In genomic region chr20:53595018-53595378, GRCh38 we compare ENCODE assay signal across 1 cellular context.
TF ChIP-seq lines count a peak whose summit lies in the region.

No MANE protein-coding gene starts in this region.

TF ChIP-seq in IMR-90, 13 proteins besides CTCF, POLR2A, EP300 and RAD21 (continued from another document):
- TF ChIP-seq, protein P1, sequence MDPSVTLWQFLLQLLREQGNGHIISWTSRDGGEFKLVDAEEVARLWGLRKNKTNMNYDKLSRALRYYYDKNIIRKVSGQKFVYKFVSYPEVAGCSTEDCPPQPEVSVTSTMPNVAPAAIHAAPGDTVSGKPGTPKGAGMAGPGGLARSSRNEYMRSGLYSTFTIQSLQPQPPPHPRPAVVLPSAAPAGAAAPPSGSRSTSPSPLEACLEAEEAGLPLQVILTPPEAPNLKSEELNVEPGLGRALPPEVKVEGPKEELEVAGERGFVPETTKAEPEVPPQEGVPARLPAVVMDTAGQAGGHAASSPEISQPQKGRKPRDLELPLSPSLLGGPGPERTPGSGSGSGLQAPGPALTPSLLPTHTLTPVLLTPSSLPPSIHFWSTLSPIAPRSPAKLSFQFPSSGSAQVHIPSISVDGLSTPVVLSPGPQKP (IDR thresholded peaks at IDR 0.05; ENCODE audit: borderline replicate concordance, low read depth, low read length), result no peak
TF ChIP-seq in IMR-90: peak in this region for 0.
